ENCODE assay signal across 29 cellular contexts in genomic region chr12:59317598-59317997, GRCh38.
"Had no signal": no experiment of that assay in that cellular context is flagged by ENCODE, and none has a peak within 500 bp of the region (broad histone marks: within the 10 kb centered on the region; RNA-seq: fewer than 3 reads in every experiment).

No MANE protein-coding gene starts in this region.

- FAIRE-seq: keratinocyte, urothelium cell line had no signal

- H3K27ac ChIP-seq: heart right ventricle, hepatocyte, left lung, lower lobe of right lung, neural progenitor cell, neutrophil, ovary, skin epidermis, suprapubic skin, thoracic aorta, tibial artery, upper lobe of right lung had no signal

- H3K4me3 Mint-ChIP-seq: mesothelial cell of epicardium; natural killer cell; nephron progenitor cell; neural progenitor cell; stimulated activated effector memory CD8-positive, alpha-beta T cell treated with anti-CD3 and anti-CD28 coated beads, Interleukin-12 subunit alpha, Interleukin-12 subunit beta, amount 100 ng/mL, for 72 hours; stimulated activated naive CD8-positive, alpha-beta T cell treated with anti-CD3 and anti-CD28 coated beads, Interleukin-15, Interleukin-2, amounts not matched to agents 100 ng/mL and 50 ng/mL, for 24 hours had no signal

- H3K9me3 ChIP-seq: lower lobe of right lung, neutrophil, ovary, suprapubic skin, thoracic aorta, tibial artery, upper lobe of right lung had no signal

- H3K27me3 ChIP-seq: heart right ventricle, hepatocyte, left lung, neural progenitor cell, neutrophil, ovary, suprapubic skin, tibial artery, upper lobe of right lung had no signal

- H3K4me2 ChIP-seq: hepatocyte, neural progenitor cell had no signal

- H3K27me3 Mint-ChIP-seq: naive B cell; progenitor cell of endocrine pancreas; stimulated activated naive CD8-positive, alpha-beta T cell treated with anti-CD3 and anti-CD28 coated beads, Interleukin-15, Interleukin-2, amounts not matched to agents 100 ng/mL and 50 ng/mL, for 24 hours had no signal

- H3K36me3 ChIP-seq: heart right ventricle, left lung, lower lobe of right lung, neural progenitor cell, neutrophil, ovary, suprapubic skin, thoracic aorta, tibial artery, upper lobe of right lung had no signal

- H3K4me3 ChIP-seq: heart right ventricle, hepatocyte, left lung, lower lobe of right lung, neural progenitor cell, ovary, skin epidermis, suprapubic skin, thoracic aorta, tibial artery, upper lobe of right lung had no signal

- H3K27ac Mint-ChIP-seq: mesothelial cell of epicardium; natural killer cell; nephron progenitor cell; neural progenitor cell; progenitor cell of endocrine pancreas; stimulated activated effector memory CD8-positive, alpha-beta T cell treated with anti-CD3 and anti-CD28 coated beads, Interleukin-12 subunit alpha, Interleukin-12 subunit beta, amount 100 ng/mL, for 72 hours; stimulated activated naive CD8-positive, alpha-beta T cell treated with anti-CD3 and anti-CD28 coated beads, Interleukin-15, Interleukin-2, amounts not matched to agents 100 ng/mL and 50 ng/mL, for 24 hours had no signal

- H3K4me1 ChIP-seq: heart right ventricle, left lung, lower lobe of right lung, suprapubic skin, tibial artery, upper lobe of right lung had no signal

- H3K4me1 Mint-ChIP-seq: mesothelial cell of epicardium; naive B cell; natural killer cell; nephron progenitor cell; neural progenitor cell; stimulated activated effector memory CD8-positive, alpha-beta T cell treated with anti-CD3 and anti-CD28 coated beads, Interleukin-12 subunit alpha, Interleukin-12 subunit beta, amount 100 ng/mL, for 72 hours had no signal

- H3K9ac ChIP-seq: neural progenitor cell had no signal

- H3K79me2 ChIP-seq: hepatocyte had no signal

- H3K9me3 Mint-ChIP-seq: neural progenitor cell; stimulated activated effector memory CD8-positive, alpha-beta T cell treated with anti-CD3 and anti-CD28 coated beads, Interleukin-12 subunit alpha, Interleukin-12 subunit beta, amount 100 ng/mL, for 72 hours; stimulated activated naive CD8-positive, alpha-beta T cell treated with anti-CD3 and anti-CD28 coated beads, Interleukin-15, Interleukin-2, amounts not matched to agents 100 ng/mL and 50 ng/mL, for 24 hours had no signal

- DNase-seq: heart right ventricle; left colon; left lung; lower lobe of right lung; mammary epithelial cell; mesenchymal stem cell; naive B cell; natural killer cell; nephron progenitor cell; occipital lobe; ovary; right cardiac atrium; stimulated activated CD4-positive, alpha-beta T cell treated with anti-CD3 and anti-CD28 coated beads, Interleukin-4, amount 100 ng/mL, for 24 hours; stimulated activated naive CD4-positive, alpha-beta T cell; tibial artery; trophoblast cell; upper lobe of right lung had no signal

- H2AFZ ChIP-seq: hepatocyte, neural progenitor cell had no signal

- H3K36me3 Mint-ChIP-seq: mesothelial cell of epicardium; naive B cell; natural killer cell; neural progenitor cell; stimulated activated effector memory CD8-positive, alpha-beta T cell treated with anti-CD3 and anti-CD28 coated beads, Interleukin-12 subunit alpha, Interleukin-12 subunit beta, amount 100 ng/mL, for 72 hours had no signal
